ENCODE assay signal across 8 cellular contexts in the genomic region with DNA sequence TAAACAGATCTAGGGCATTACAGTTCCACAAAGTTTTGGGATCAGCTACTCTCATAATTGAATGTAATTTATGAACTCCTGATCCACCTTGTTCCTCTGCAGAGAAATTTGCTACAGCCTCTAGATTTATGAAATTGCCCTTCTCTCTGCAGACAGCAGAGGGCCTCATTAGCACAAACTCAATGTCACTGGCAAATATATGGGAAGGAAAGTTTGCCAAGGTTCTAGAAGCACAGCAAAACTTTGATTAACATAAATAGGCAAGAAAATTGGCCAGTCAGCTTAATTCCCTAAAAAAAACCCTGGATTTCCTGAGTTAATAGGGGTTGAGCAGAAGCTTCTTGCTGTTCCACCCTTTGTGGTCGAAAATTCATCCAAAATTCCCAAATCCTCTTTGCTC. TPM values are rescaled to one million over a fixed set of nuclear protein-coding genes. Genes with fewer than 3 reads are reported as not detected.
DNase-seq lines count a peak whose midpoint lies in the region; ATAC-seq and TF ChIP-seq lines count a peak whose summit lies in the region.

No MANE protein-coding gene starts in this region.

- no peak overlapping the region for H3K27ac ChIP-seq in CD8-positive, alpha-beta T cell (ENCODE audit: low read depth, low read length)
- H3K27ac ChIP-seq in coronary artery: no peak overlapping the region

- no peaks in the 10 kb centered on the region for H3K36me3 ChIP-seq in CD8-positive, alpha-beta T cell (ENCODE audit: insufficient read depth, low read length)

- H3K27me3 ChIP-seq in CD8-positive, alpha-beta T cell (ENCODE audit: insufficient read depth, low read length): no peaks in the 10 kb centered on the region

- peak; percentile 37 for TF ChIP-seq CTCF in CD8-positive, alpha-beta T cell (IDR thresholded peaks at IDR 0.05)
- peak; percentile 29 for TF ChIP-seq CTCF in coronary artery (IDR thresholded peaks at IDR 0.05)

- H3K4me1 Mint-ChIP-seq in CD8-positive, alpha-beta T cell (ENCODE audit: low read depth): peaks cover 14% of the 10 kb centered on the region

- peaks cover 9% of the 10 kb centered on the region for H3K4me1 ChIP-seq in CD8-positive, alpha-beta T cell (ENCODE audit: insufficient read depth, low read length)

- CTCF ChIA-PET in CD8-positive, alpha-beta T cell (lab: Charles Lee): interaction anchor here (0.7 to 13.2 kb wide), 20 partner anchors 10 to 236 kb away, joined by 3 to 201 read pairs (median 5); a partner anchor contains a TSS

- ATAC-seq in CD8-positive, alpha-beta T cell: peak; percentile 51
- ATAC-seq in GM21529 (IDR thresholded peaks at IDR 0.05; ENCODE audit: unreplicated experiment) (peak; percentile 45), GM18861 (IDR thresholded peaks at IDR 0.05; ENCODE audit: unreplicated experiment) (no peak)

- intact Hi-C loops in CD8-positive, alpha-beta T cell (cut with DNase I, micrococcal nuclease): loop anchor here (1.0 to 2.0 kb wide), 4 partner anchors 59 to 235 kb away; a partner anchor contains a TSS

- POLR2A ChIA-PET in CD8-positive, alpha-beta T cell (lab: Charles Lee): interaction anchor here (1.4 kb wide), 1 partner anchor 117 kb away, joined by 7 read pairs; a partner anchor contains a TSS

- no peaks in the 10 kb centered on the region for H3K9me3 Mint-ChIP-seq in CD8-positive, alpha-beta T cell

- peak in 1 of 7 experiments; percentile 23 for DNase-seq in CD8-positive, alpha-beta T cell
- DNase-seq in NOMO-1 (lab: John Stamatoyannopoulos, UW; ENCODE audit: unreplicated experiment in 2 of 2): peak; percentile 33 to 58
- DNase-seq in coronary artery (ENCODE audit: low spot score): peak; percentile 17
- peak; percentile 31 for DNase-seq in mucosa of gallbladder (ENCODE audit: low spot score)
- no peak for DNase-seq in stimulated activated naive CD4-positive, alpha-beta T cell treated with Interleukin-2 at 50 U/mL for 16 hours (lab: John Stamatoyannopoulos, UW)
- DNase-seq in A172 (ENCODE audit: low spot score): no peak

- H3K27me3 Mint-ChIP-seq in CD8-positive, alpha-beta T cell (ENCODE audit: low read depth): no peaks in the 10 kb centered on the region

- H3K4me3 ChIP-seq in CD8-positive, alpha-beta T cell (ENCODE audit: low read depth, low read length): no peak overlapping the region
- H3K4me3 ChIP-seq in coronary artery: no peak overlapping the region

- no peak overlapping the region for H3K4me3 Mint-ChIP-seq in CD8-positive, alpha-beta T cell

- H3K9me3 ChIP-seq in CD8-positive, alpha-beta T cell (ENCODE audit: low read length): no peaks in the 10 kb centered on the region

- no peak overlapping the region for H3K27ac Mint-ChIP-seq in CD8-positive, alpha-beta T cell

- peaks cover 4% of the 10 kb centered on the region for H3K36me3 Mint-ChIP-seq in CD8-positive, alpha-beta T cell

RNA-seq across cellular contexts. Expression of a gene that starts 31.5 kb away (rescaled TPM):
- 10 to 100 TPM; 65.6 to 74.7 TPM for total RNA-seq in CD8-positive, alpha-beta T cell
- total RNA-seq in mucosa of gallbladder: 19.0 TPM
- total RNA-seq in A172 (2014; rRNA removed; shearing (Covaris generic)): 35.2 and 36.5 TPM in 2 replicates

Comparison
In these comparisons a context has a peak if more than half of its experiments do, and no peak if none do; other contexts are left out.
1. DNase-seq: peak in NOMO-1 (2 of 2), coronary artery (single experiment) and mucosa of gallbladder (single experiment); none in stimulated activated naive CD4-positive, alpha-beta T cell treated with Interleukin-2 at 50 U/mL for 16 hours (single experiment) and A172 (single experiment).